Comparison of ENCODE assay signal across 9 cellular contexts in genomic region chr17:77109159-77110005, GRCh38. TPM values are rescaled to one million over a fixed set of nuclear protein-coding genes. Genes with fewer than 3 reads are reported as not detected.
A peak's percentile ranks its signal among the peaks of the same experiment; 100 is the strongest.
DNase-seq lines count a peak whose midpoint lies in the region; TF ChIP-seq lines count a peak whose summit lies in the region.
"Had no signal": no experiment of that assay in that cellular context is flagged by ENCODE, and none has a peak within 500 bp of the region (broad histone marks: within the 10 kb centered on the region; RNA-seq: fewer than 3 reads in every experiment).

No MANE protein-coding gene starts in this region.

- BruUV-seq in OCI-LY7 (replicated peaks; lab: Mats Ljungman, UMichigan) = no TSS peak

- no peaks in the 10 kb centered on the region for H3K9me3 Mint-ChIP-seq in endodermal cell
- H3K9me3 Mint-ChIP-seq in activated T-helper 2 cell treated with anti-CD3 and anti-CD28 coated beads, Interferon-gamma antibody, Interleukin-2, Interleukin-4, amounts not matched to agents 10 μg/mL and 5 μg/mL and 100 μg/mL, durations not matched to agents 14 hours and 24 hours and 36 hours = no peaks in the 10 kb centered on the region

- peak overlapping the region; percentile 33 for H3K27ac Mint-ChIP-seq in endodermal cell
- no peak overlapping the region for H3K27ac Mint-ChIP-seq in activated T-helper 2 cell treated with anti-CD3 and anti-CD28 coated beads, Interferon-gamma antibody, Interleukin-2, Interleukin-4, amounts not matched to agents 10 μg/mL and 5 μg/mL and 100 μg/mL, durations not matched to agents 14 hours and 24 hours and 36 hours

- H2AFZ ChIP-seq in OCI-LY7 (ENCODE audit: low read length) = no peak overlapping the region

- no peaks in the 10 kb centered on the region for H3K36me3 Mint-ChIP-seq in endodermal cell (ENCODE audit: low read depth)
- peaks cover 8% of the 10 kb centered on the region for H3K36me3 Mint-ChIP-seq in activated T-helper 2 cell treated with anti-CD3 and anti-CD28 coated beads, Interferon-gamma antibody, Interleukin-2, Interleukin-4, amounts not matched to agents 10 μg/mL and 5 μg/mL and 100 μg/mL, durations not matched to agents 14 hours and 24 hours and 36 hours (ENCODE audit: low read depth)

- intact Hi-C loops in OCI-LY7 (cut with micrococcal nuclease; ENCODE audit: unreplicated experiment) = loop anchor here (1.0 kb wide), 2 partner anchors 31 to 103 kb away; partner anchors contain the start of gene SEC14L1
- intact Hi-C loops in activated T-helper 2 cell treated with anti-CD3 and anti-CD28 coated beads, Interferon-gamma antibody, Interleukin-2, Interleukin-4, amounts not matched to agents 10 μg/mL and 5 μg/mL and 100 μg/mL, durations not matched to agents 14 hours and 24 hours and 36 hours (cut with micrococcal nuclease) = no loop called here

- peak; percentile 41 for DNase-seq in OCI-LY7 (ENCODE audit: low spot score)
- DNase-seq in endodermal cell = no peak
- DNase-seq in HT-29 (ENCODE audit: low spot score) = no peak
- DNase-seq in activated T-helper 2 cell treated with anti-CD3 and anti-CD28 coated beads, Interferon-gamma antibody, Interleukin-2, Interleukin-4, amounts not matched to agents 10 μg/mL and 5 μg/mL and 100 μg/mL, durations not matched to agents 14 hours and 24 hours and 36 hours (ENCODE audit: low spot score) = no peak
- no peak for DNase-seq in NCI-H1092 (lab: John Stamatoyannopoulos, UW)
- DNase-seq in NCI-H226 = no peak
- DNase-seq: NCI-H1694 had no signal

- H3K27me3 Mint-ChIP-seq in endodermal cell (ENCODE audit: insufficient read depth) = no peaks in the 10 kb centered on the region
- no peaks in the 10 kb centered on the region for H3K27me3 Mint-ChIP-seq in activated T-helper 2 cell treated with anti-CD3 and anti-CD28 coated beads, Interferon-gamma antibody, Interleukin-2, Interleukin-4, amounts not matched to agents 10 μg/mL and 5 μg/mL and 100 μg/mL, durations not matched to agents 14 hours and 24 hours and 36 hours (ENCODE audit: low read depth)

- H3K9me2 ChIP-seq in OCI-LY7 (ENCODE audit: insufficient read depth, low read length) = no peaks in the 10 kb centered on the region

- CTCF ChIA-PET in OCI-LY7 (lab: Charles Lee; ENCODE audit: unreplicated experiment) = interaction anchor here (0.9 kb wide), 1 partner anchor 21 kb away, joined by 4 read pairs; no protein-coding TSS in a partner anchor

- no peaks in the 10 kb centered on the region for H3K79me2 ChIP-seq in OCI-LY7 (ENCODE audit: insufficient read depth, low read depth, low read length)

- no peak overlapping the region for H3K4me3 Mint-ChIP-seq in endodermal cell
- no peak overlapping the region for H3K4me3 Mint-ChIP-seq in activated T-helper 2 cell treated with anti-CD3 and anti-CD28 coated beads, Interferon-gamma antibody, Interleukin-2, Interleukin-4, amounts not matched to agents 10 μg/mL and 5 μg/mL and 100 μg/mL, durations not matched to agents 14 hours and 24 hours and 36 hours (ENCODE audit: low read depth)

- H3K9me3 ChIP-seq in BLaER1 (no peaks in the 10 kb centered on the region), OCI-LY7 (ENCODE audit: low read length) (no peaks in the 10 kb centered on the region), endodermal cell (ENCODE audit: control insufficient read depth, low read length) (no peaks in the 10 kb centered on the region), neutrophil (no peaks in the 10 kb centered on the region)

- H3K4me1 Mint-ChIP-seq in endodermal cell = peaks cover 23% of the 10 kb centered on the region
- peaks cover 25% of the 10 kb centered on the region for H3K4me1 Mint-ChIP-seq in activated T-helper 2 cell treated with anti-CD3 and anti-CD28 coated beads, Interferon-gamma antibody, Interleukin-2, Interleukin-4, amounts not matched to agents 10 μg/mL and 5 μg/mL and 100 μg/mL, durations not matched to agents 14 hours and 24 hours and 36 hours (ENCODE audit: low read depth)

- H3K36me3 ChIP-seq in BLaER1 (no peaks in the 10 kb centered on the region), OCI-LY7 (ENCODE audit: insufficient read depth, low read length) (no peaks in the 10 kb centered on the region), endodermal cell (ENCODE audit: control insufficient read depth, insufficient read depth, low read length) (no peaks in the 10 kb centered on the region), neutrophil (no peaks in the 10 kb centered on the region)

- H3K9ac ChIP-seq in BLaER1 = peak overlapping the region; percentile 35; the same call in 1 of the 2 replicates
- H3K9ac ChIP-seq in endodermal cell (ENCODE audit: extremely low read depth, low read length, poor library complexity, severe bottlenecking) = no peak overlapping the region

- POLR2A ChIA-PET in OCI-LY7 (lab: Charles Lee) = interaction anchor here (0.6 to 2.6 kb wide), 7 partner anchors 21 to 112 kb away, joined by 3 to 10 read pairs (median 6); no protein-coding TSS in a partner anchor

- peak; percentile 49; the same call in 1 of the 2 replicates for TF ChIP-seq CTCF in OCI-LY7 (conservative IDR thresholded peaks at IDR 0.05; ENCODE audit: low read length)
- TF ChIP-seq CTCF in endodermal cell (conservative IDR thresholded peaks at IDR 0.05) = no peak
- TF ChIP-seq CTCF in neutrophil (IDR thresholded peaks at IDR 0.05) = no peak

- H3K27me3 ChIP-seq in BLaER1 = no peaks in the 10 kb centered on the region
- H3K27me3 ChIP-seq in endodermal cell (ENCODE audit: control insufficient read depth, insufficient read depth, low read length, poor library complexity, severe bottlenecking) = no peaks in the 10 kb centered on the region
- H3K27me3 ChIP-seq in neutrophil = no peaks in the 10 kb centered on the region

- H4K20me1 ChIP-seq in BLaER1 = no peaks in the 10 kb centered on the region
- H4K20me1 ChIP-seq in OCI-LY7 (ENCODE audit: insufficient read depth, low read length) = peaks cover 10% of the 10 kb centered on the region; the same call in 1 of the 2 replicates

- WGBS in endodermal cell (ENCODE audit: insufficient coverage in 1 of 2, insufficient read length in 1 of 2), 2 experiments = 90 to 92% methylated on average over 8 to 9 of the region's 9 CpGs

- H3K4me2 ChIP-seq in BLaER1 (peak overlapping the region; percentile 92), OCI-LY7 (ENCODE audit: low read length) (peak overlapping the region; percentile 79)

- H3K27ac ChIP-seq in BLaER1 (peak overlapping the region; percentile 6), OCI-LY7 (ENCODE audit: low read depth, low read length, poor library complexity, severe bottlenecking) (no peak overlapping the region), endodermal cell (ENCODE audit: low read depth, low read length) (peak overlapping the region; percentile 70), neutrophil (peak overlapping the region; percentile 87)

- H3K4me3 ChIP-seq in BLaER1 = peak overlapping the region; percentile 8; the same call in 1 of the 2 replicates
- H3K4me3 ChIP-seq in OCI-LY7 (ENCODE audit: low read depth, low read length, poor library complexity, severe bottlenecking) = peak overlapping the region; percentile 27
- H3K4me3 ChIP-seq in endodermal cell (ENCODE audit: low read length) = no peak overlapping the region
- H3K4me3 ChIP-seq in neutrophil (ENCODE audit: low read depth in 1 of 2, low read length in 1 of 2) = peak overlapping the region in 1 of 2 experiments; percentile 26

- H3K4me1 ChIP-seq in BLaER1 = peaks cover 62% of the 10 kb centered on the region
- peaks cover 38% of the 10 kb centered on the region for H3K4me1 ChIP-seq in OCI-LY7 (ENCODE audit: insufficient read depth, low read length, poor library complexity, severe bottlenecking)
- H3K4me1 ChIP-seq in endodermal cell (ENCODE audit: control insufficient read depth, insufficient read depth, low read length) = no peaks in the 10 kb centered on the region
- H3K4me1 ChIP-seq in neutrophil (ENCODE audit: control insufficient read depth in 1 of 2, insufficient read depth in 1 of 2, low read depth in 1 of 2, low read length in 1 of 2) = peaks cover 27 to 34% of the 10 kb centered on the region in 2 experiments

RNA-seq across cellular contexts. Expression of gene SEC14L1, which starts 31.4 kb away (rescaled TPM):
- total RNA-seq in OCI-LY7 (2014; rRNA removed; shearing (Covaris generic)) = 123 and 137 TPM in 2 replicates
- total RNA-seq in OCI-LY7 (2022) (227 and 321 TPM in 2 replicates), endodermal cell (10 to 100 TPM; 77.0 to 87.4 TPM)
- 104 TPM for polyA plus RNA-seq in endodermal cell (2013, experiment 1 of 2)
- polyA plus RNA-seq in endodermal cell (2013, experiment 2 of 2) = 90.5 TPM
- total RNA-seq in HT-29 (2014; rRNA removed; shearing (Covaris generic)) = 13.9 and 16.1 TPM in 2 replicates
- total RNA-seq in activated T-helper 2 cell treated with anti-CD3 and anti-CD28 coated beads, Interferon-gamma antibody, Interleukin-2, Interleukin-4, amounts not matched to agents 10 μg/mL and 5 μg/mL and 100 μg/mL, durations not matched to agents 14 hours and 24 hours and 36 hours = 90.5 and 92.2 TPM in 2 replicates
